In the genomic region with DNA sequence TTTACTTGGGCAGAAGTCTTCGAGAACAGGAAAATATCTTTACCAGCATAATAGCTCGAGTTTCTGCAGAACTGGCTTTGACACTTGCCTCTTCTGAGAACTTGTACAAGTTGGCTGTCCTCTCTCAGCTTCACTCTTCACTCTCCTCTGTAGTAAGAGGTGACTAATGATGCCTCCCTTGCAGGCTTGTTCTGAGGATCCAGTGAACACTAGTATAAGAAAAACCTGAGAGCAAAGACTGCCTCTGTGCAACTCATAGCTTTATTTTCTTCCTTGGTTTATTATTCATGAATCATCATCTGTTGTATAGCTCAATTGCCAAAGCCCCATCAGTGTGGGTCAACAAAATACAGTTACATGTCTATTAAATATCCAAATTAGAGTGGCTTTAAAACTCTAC, we compare ENCODE assay signal across 24 cellular contexts.
A peak's percentile ranks its signal among the peaks of the same experiment; 100 is the strongest.
DNase-seq lines count a peak whose midpoint lies in the region; FAIRE-seq and TF ChIP-seq lines count a peak whose summit lies in the region.
"Had no signal": no experiment of that assay in that cellular context is flagged by ENCODE, and none has a peak within 500 bp of the region (broad histone marks: within the 10 kb centered on the region; RNA-seq: fewer than 3 reads in every experiment).

No MANE protein-coding gene starts in this region.

- no peak overlapping the region for H2AFZ ChIP-seq in astrocyte (ENCODE audit: low read depth, low read length)
- H2AFZ ChIP-seq: GM23338 had no signal

- DNase-seq in HT1080 (ENCODE audit: low read depth) = peak; percentile 38
- DNase-seq in astrocyte (ENCODE audit: low read depth) = peak; percentile 20
- peak; percentile 12 for DNase-seq in epithelial cell of prostate (ENCODE audit: low read depth, low spot score)
- DNase-seq in neural crest cell (ENCODE audit: low read depth, low spot score) = no peak
- no peak for DNase-seq in SHP77 treated with DMSO at 0.1 percent for 48 hours (lab: John Stamatoyannopoulos, UW)
- no peak for DNase-seq in WERI-Rb-1
- no peak for DNase-seq in HCEC 1CT
- DNase-seq: CD4-positive, CD25-positive, alpha-beta regulatory T cell; IMR-90; KG1; NCI-H1092; NCI-H1417 treated with DMSO at 0.1 percent for 48 hours; NCI-H1694 treated with DMSO at 0.1 percent for 48 hours; NCI-H2081; NCI-H2171; NCI-H226; NCI-H510A; SHP77 had no signal

- no peaks in the 10 kb centered on the region for H3K79me2 ChIP-seq in astrocyte (ENCODE audit: insufficient read depth, low read length)

- H3K9me3 Mint-ChIP-seq in astrocyte (ENCODE audit: unreplicated experiment) (no peaks in the 10 kb centered on the region), neural crest cell (peaks cover 7% of the 10 kb centered on the region)

- H3K36me3 Mint-ChIP-seq in astrocyte (ENCODE audit: low read depth, unreplicated experiment) (no peaks in the 10 kb centered on the region), neural crest cell (ENCODE audit: low read depth) (no peaks in the 10 kb centered on the region)
- H3K36me3 Mint-ChIP-seq: CD4-positive, CD25-positive, alpha-beta regulatory T cell had no signal

- no peak overlapping the region for H3K4me3 Mint-ChIP-seq in astrocyte (ENCODE audit: unreplicated experiment)
- no peak overlapping the region for H3K4me3 Mint-ChIP-seq in neural crest cell
- H3K4me3 Mint-ChIP-seq: CD4-positive, CD25-positive, alpha-beta regulatory T cell; GM23338 had no signal

- H3K4me1 Mint-ChIP-seq in astrocyte (ENCODE audit: low read depth, unreplicated experiment) (peaks cover 8% of the 10 kb centered on the region), neural crest cell (peaks cover 7% of the 10 kb centered on the region)

- H3K27ac Mint-ChIP-seq in astrocyte (ENCODE audit: unreplicated experiment) (no peak overlapping the region), neural crest cell (ENCODE audit: unreplicated experiment) (peak overlapping the region; percentile 6)
- H3K27ac Mint-ChIP-seq: GM23338 had no signal

- H3K27me3 Mint-ChIP-seq in astrocyte (ENCODE audit: low read depth, unreplicated experiment) (peaks cover 24% of the 10 kb centered on the region), neural crest cell (ENCODE audit: low read depth) (no peaks in the 10 kb centered on the region)

- no peaks in the 10 kb centered on the region for H3K9me3 ChIP-seq in astrocyte (ENCODE audit: insufficient read depth, low read depth, low read length)
- no peaks in the 10 kb centered on the region for H3K9me3 ChIP-seq in WERI-Rb-1 (ENCODE audit: severe bottlenecking)

- no peak overlapping the region for H3K4me2 ChIP-seq in astrocyte (ENCODE audit: low read length)
- H3K4me2 ChIP-seq: BLaER1, GM23338 had no signal

- H3K4me1 ChIP-seq in astrocyte (ENCODE audit: insufficient read depth, low read length) = peaks cover 7% of the 10 kb centered on the region
- H3K4me1 ChIP-seq: HAP-1 had no signal

- H3K36me3 ChIP-seq in astrocyte (ENCODE audit: insufficient read depth, low read length) = no peaks in the 10 kb centered on the region
- H3K36me3 ChIP-seq in WERI-Rb-1 = no peaks in the 10 kb centered on the region
- H3K36me3 ChIP-seq: BLaER1, HAP-1 had no signal

- H3K27me3 ChIP-seq in astrocyte (ENCODE audit: insufficient read depth, low read length) (peaks cover 6% of the 10 kb centered on the region), WERI-Rb-1 (ENCODE audit: insufficient read depth, low read depth, severe bottlenecking) (no peaks in the 10 kb centered on the region)
- H3K27me3 ChIP-seq: BLaER1 had no signal

- H3K9ac ChIP-seq in astrocyte (ENCODE audit: low read length) = no peak overlapping the region
- H3K9ac ChIP-seq: BLaER1 had no signal

- no peak overlapping the region for H3K27ac ChIP-seq in astrocyte (ENCODE audit: low read depth, low read length)
- no peak overlapping the region for H3K27ac ChIP-seq in epithelial cell of prostate
- H3K27ac ChIP-seq in WERI-Rb-1 = no peak overlapping the region
- H3K27ac ChIP-seq: BLaER1, RWPE1 had no signal

- H4K20me1 ChIP-seq in astrocyte (ENCODE audit: insufficient read depth, low read length) = no peaks in the 10 kb centered on the region
- H4K20me1 ChIP-seq: BLaER1 had no signal

- no peak overlapping the region for H3K4me3 ChIP-seq in astrocyte (ENCODE audit: insufficient read depth, low read depth, low read length)
- no peak overlapping the region for H3K4me3 ChIP-seq in WERI-Rb-1 (ENCODE audit: low read depth, low read length)
- H3K4me3 ChIP-seq: BLaER1, GM23338, HAP-1 had no signal

- TF ChIP-seq CTCF in astrocyte (IDR thresholded peaks at IDR 0.05; ENCODE audit: insufficient read depth, low read depth, low read length) (no peak), neural crest cell (conservative IDR thresholded peaks at IDR 0.05) (no peak), WERI-Rb-1 (IDR thresholded peaks at IDR 0.05; ENCODE audit: low read depth, low read length) (no peak)

- no peak for FAIRE-seq in astrocyte (lab: Jason Lieb, UNC)
- FAIRE-seq: D721Med, GM18507 had no signal

Comparison
In these comparisons a context has a peak if more than half of its experiments do, and no peak if none do; other contexts are left out.
1. DNase-seq: peak in HT1080 (single experiment), astrocyte (single experiment) and epithelial cell of prostate (single experiment); none in neural crest cell (single experiment), SHP77 treated with DMSO at 0.1 percent for 48 hours (single experiment), WERI-Rb-1 (single experiment) and HCEC 1CT (single experiment).